8 cellular contexts compared by ENCODE assay signal in genomic region chr2:53969285-53970094, GRCh38. TPM values are rescaled to one million over a fixed set of nuclear protein-coding genes. Genes with fewer than 3 reads are reported as not detected.
DNase-seq lines count a peak whose midpoint lies in the region; ATAC-seq lines count a peak whose summit lies in the region.

No MANE protein-coding gene starts in this region.

- no peaks in the 10 kb centered on the region for H3K9me3 Mint-ChIP-seq in activated T-helper 1 cell treated with anti-CD3 and anti-CD28 coated beads, Interleukin-12 subunit alpha, Interleukin-12 subunit beta, Interleukin-2, Interleukin-4 antibody, amounts not matched to agents 30 ng/mL and 10 ng/mL and 1 ng/mL, durations not matched to agents 14 hours and 24 hours and 36 hours

- no peaks in the 10 kb centered on the region for H3K27me3 Mint-ChIP-seq in activated T-helper 1 cell treated with anti-CD3 and anti-CD28 coated beads, Interleukin-12 subunit alpha, Interleukin-12 subunit beta, Interleukin-2, Interleukin-4 antibody, amounts not matched to agents 30 ng/mL and 10 ng/mL and 1 ng/mL, durations not matched to agents 14 hours and 24 hours and 36 hours (ENCODE audit: insufficient read depth)

- DNase-seq in DMS114 treated with DMSO at 0.1 percent for 48 hours (lab: John Stamatoyannopoulos, UW; ENCODE audit: unreplicated experiment) (peak; percentile 41), H4 (ENCODE audit: low spot score) (peak; percentile 51), NCI-H2171 (lab: John Stamatoyannopoulos, UW) (peak; percentile 6), glomerular visceral epithelial cell (ENCODE audit: extremely low spot score) (peak; percentile 55), pons (ENCODE audit: low spot score) (peak; percentile 67), retina (no peak)
- DNase-seq in activated T-helper 1 cell treated with anti-CD3 and anti-CD28 coated beads, Interleukin-12 subunit alpha, Interleukin-12 subunit beta, Interleukin-2, Interleukin-4 antibody, amounts not matched to agents 30 ng/mL and 10 ng/mL and 1 ng/mL, durations not matched to agents 14 hours and 24 hours and 36 hours (ENCODE audit: low spot score) = no peak

- peaks cover 48% of the 10 kb centered on the region for H3K4me1 Mint-ChIP-seq in activated T-helper 1 cell treated with anti-CD3 and anti-CD28 coated beads, Interleukin-12 subunit alpha, Interleukin-12 subunit beta, Interleukin-2, Interleukin-4 antibody, amounts not matched to agents 30 ng/mL and 10 ng/mL and 1 ng/mL, durations not matched to agents 14 hours and 24 hours and 36 hours (ENCODE audit: low read depth)

- peak overlapping the region; percentile 82 for H3K27ac Mint-ChIP-seq in activated T-helper 1 cell treated with anti-CD3 and anti-CD28 coated beads, Interleukin-12 subunit alpha, Interleukin-12 subunit beta, Interleukin-2, Interleukin-4 antibody, amounts not matched to agents 30 ng/mL and 10 ng/mL and 1 ng/mL, durations not matched to agents 14 hours and 24 hours and 36 hours

- H3K36me3 Mint-ChIP-seq in activated T-helper 1 cell treated with anti-CD3 and anti-CD28 coated beads, Interleukin-12 subunit alpha, Interleukin-12 subunit beta, Interleukin-2, Interleukin-4 antibody, amounts not matched to agents 30 ng/mL and 10 ng/mL and 1 ng/mL, durations not matched to agents 14 hours and 24 hours and 36 hours (ENCODE audit: low read depth) = peaks cover 28% of the 10 kb centered on the region

- peak overlapping the region; percentile 99 for H3K4me3 Mint-ChIP-seq in activated T-helper 1 cell treated with anti-CD3 and anti-CD28 coated beads, Interleukin-12 subunit alpha, Interleukin-12 subunit beta, Interleukin-2, Interleukin-4 antibody, amounts not matched to agents 30 ng/mL and 10 ng/mL and 1 ng/mL, durations not matched to agents 14 hours and 24 hours and 36 hours

- intact Hi-C loops in activated T-helper 1 cell treated with anti-CD3 and anti-CD28 coated beads, Interleukin-12 subunit alpha, Interleukin-12 subunit beta, Interleukin-2, Interleukin-4 antibody, amounts not matched to agents 30 ng/mL and 10 ng/mL and 1 ng/mL, durations not matched to agents 14 hours and 24 hours and 36 hours (cut with micrococcal nuclease) = loop anchor here (1.0 to 10.0 kb wide), 8 partner anchors 57 to 1647 kb away; partner anchors contain the start of genes CHAC2, EML6, ERLEC1 and PPP4R3B

- ATAC-seq in HG02884 (IDR thresholded peaks at IDR 0.05; ENCODE audit: unreplicated experiment) = no peak

RNA-seq across cellular contexts. Expression of gene PSME4, which starts 1.3 kb away (rescaled TPM):
- total RNA-seq in H4 (2014; rRNA removed; shearing (Covaris generic)) = 17.6 and 26.2 TPM in 2 replicates
- 59.3 and 59.7 TPM in 2 replicates for total RNA-seq in activated T-helper 1 cell treated with anti-CD3 and anti-CD28 coated beads, Interleukin-12 subunit alpha, Interleukin-12 subunit beta, Interleukin-2, Interleukin-4 antibody, amounts not matched to agents 30 ng/mL and 10 ng/mL and 1 ng/mL, durations not matched to agents 14 hours and 24 hours and 36 hours

Comparison
In these comparisons a context has a peak if more than half of its experiments do, and no peak if none do; other contexts are left out.
1. DNase-seq: peak in DMS114 treated with DMSO at 0.1 percent for 48 hours (single experiment), H4 (single experiment), NCI-H2171 (single experiment), glomerular visceral epithelial cell (single experiment) and pons (single experiment); none in activated T-helper 1 cell treated with anti-CD3 and anti-CD28 coated beads, Interleukin-12 subunit alpha, Interleukin-12 subunit beta, Interleukin-2, Interleukin-4 antibody, amounts not matched to agents 30 ng/mL and 10 ng/mL and 1 ng/mL, durations not matched to agents 14 hours and 24 hours and 36 hours (single experiment) and retina (single experiment).